In genomic region chr20:63215101-63216040, GRCh38 we compare ENCODE assay signal across 8 cellular contexts. TPM values are rescaled to one million over a fixed set of nuclear protein-coding genes. Genes with fewer than 3 reads are reported as not detected.
DNase-seq lines count a peak whose midpoint lies in the region; ATAC-seq and TF ChIP-seq lines count a peak whose summit lies in the region.

No MANE protein-coding gene starts in this region.

- H3K9me3 ChIP-seq in CD4-positive, alpha-beta memory T cell (ENCODE audit: control insufficient read depth in 1 of 2, low read length in 2 of 2): no peaks in the 10 kb centered on the region
- no peaks in the 10 kb centered on the region for H3K9me3 ChIP-seq in ectodermal cell (ENCODE audit: control insufficient read depth, low read length)

- WGBS in ectodermal cell, 2 experiments: 3% methylated on average over 81 of the region's 81 CpGs
- WGBS in urinary bladder: 2% methylated on average over 81 of the region's 81 CpGs

- H3K4me3 Mint-ChIP-seq in CD4-positive, alpha-beta memory T cell: peak overlapping the region; percentile 85 to 97 (median 90)
- H3K4me3 Mint-ChIP-seq in mesothelial cell of epicardium: peak overlapping the region; percentile 95

- H3K36me3 ChIP-seq in CD4-positive, alpha-beta memory T cell (ENCODE audit: insufficient read depth, low read length): peaks cover 31% of the 10 kb centered on the region
- H3K36me3 ChIP-seq in ectodermal cell (ENCODE audit: control insufficient read depth, insufficient read depth, low read length) (peaks cover 16% of the 10 kb centered on the region), urinary bladder (ENCODE audit: insufficient read depth) (no peaks in the 10 kb centered on the region)

- POLR2A ChIA-PET in CD4-positive, alpha-beta memory T cell (lab: Charles Lee; ENCODE audit: partially characterized antibody): interaction anchor here (0.9 to 2.5 kb wide), 3 partner anchors 57 to 354 kb away, joined by 3 to 11 read pairs (median 3); partner anchors contain the start of gene ARFGAP1

- peaks cover 29 to 39% of the 10 kb centered on the region in 2 donors for H3K36me3 Mint-ChIP-seq in CD4-positive, alpha-beta memory T cell
- H3K36me3 Mint-ChIP-seq in mesothelial cell of epicardium: peaks cover 22% of the 10 kb centered on the region

- peaks cover 0 to 1% of the 10 kb centered on the region in 2 donors for H3K27me3 Mint-ChIP-seq in CD4-positive, alpha-beta memory T cell
- H3K27me3 Mint-ChIP-seq in mesothelial cell of epicardium (ENCODE audit: low read depth): peaks cover 6% of the 10 kb centered on the region

- TF ChIP-seq CTCF in mesothelial cell of epicardium (IDR thresholded peaks at IDR 0.05; ENCODE audit: unreplicated experiment): no peak

- DNase-seq in CD4-positive, alpha-beta memory T cell: peak in 2 of 5 donors; percentile 12 to 13
- DNase-seq in SK-N-DZ (ENCODE audit: low spot score) (peak; percentile 66), mesothelial cell of epicardium (ENCODE audit: low spot score in 2 of 2, unreplicated experiment in 2 of 2) (peak in 1 of 2 experiments; percentile 48)

- H3K4me1 ChIP-seq in CD4-positive, alpha-beta memory T cell (ENCODE audit: insufficient read depth, low read length): peaks cover 55% of the 10 kb centered on the region
- H3K4me1 ChIP-seq in ectodermal cell (ENCODE audit: control insufficient read depth, insufficient read depth, low read length): peaks cover 9% of the 10 kb centered on the region
- peaks cover 1% of the 10 kb centered on the region for H3K4me1 ChIP-seq in urinary bladder (ENCODE audit: insufficient read depth)

- no peaks in the 10 kb centered on the region for H3K9me3 Mint-ChIP-seq in CD4-positive, alpha-beta memory T cell
- H3K9me3 Mint-ChIP-seq in mesothelial cell of epicardium: no peaks in the 10 kb centered on the region

- peak overlapping the region; percentile 75 to 95 (median 93) for H3K27ac Mint-ChIP-seq in CD4-positive, alpha-beta memory T cell
- peak overlapping the region; percentile 97 for H3K27ac Mint-ChIP-seq in mesothelial cell of epicardium

- H3K27ac ChIP-seq in CD4-positive, alpha-beta memory T cell (ENCODE audit: low read depth, low read length): peak overlapping the region; percentile 74
- H3K27ac ChIP-seq in ectodermal cell (ENCODE audit: insufficient read depth, low read depth, low read length, poor library complexity, severe bottlenecking) (no peak overlapping the region), urinary bladder (ENCODE audit: low read depth) (peak overlapping the region; percentile 61)

- CTCF ChIA-PET in CD4-positive, alpha-beta memory T cell (lab: Charles Lee; ENCODE audit: partially characterized antibody): interaction anchor here (8.3 kb wide), 1 partner anchor 9 kb away, joined by 64 read pairs; no protein-coding TSS in a partner anchor

- intact Hi-C loops in CD4-positive, alpha-beta memory T cell (cut with micrococcal nuclease): loop anchor here (1.0 to 2.0 kb wide), 2 partner anchors 57 to 113 kb away; partner anchors contain the start of gene ARFGAP1

- peaks cover 35 to 59% (median 47%) of the 10 kb centered on the region in 4 donors for H3K4me1 Mint-ChIP-seq in CD4-positive, alpha-beta memory T cell
- H3K4me1 Mint-ChIP-seq in mesothelial cell of epicardium: peaks cover 34% of the 10 kb centered on the region

- ATAC-seq in GM18867 (IDR thresholded peaks at IDR 0.05; ENCODE audit: unreplicated experiment) (peak; percentile 3), HG03469 (IDR thresholded peaks at IDR 0.05; ENCODE audit: unreplicated experiment) (peak; percentile 3), HG02588 (IDR thresholded peaks at IDR 0.05; ENCODE audit: unreplicated experiment) (no peak)

- H3K27me3 ChIP-seq in CD4-positive, alpha-beta memory T cell (ENCODE audit: insufficient read depth, low read length): no peaks in the 10 kb centered on the region
- no peaks in the 10 kb centered on the region for H3K27me3 ChIP-seq in ectodermal cell (ENCODE audit: control insufficient read depth, insufficient read depth, low read length, poor library complexity, severe bottlenecking)

- H3K4me3 ChIP-seq in CD4-positive, alpha-beta memory T cell (ENCODE audit: low read length in 2 of 2): peak overlapping the region; percentile 66 to 76
- H3K4me3 ChIP-seq in ectodermal cell (ENCODE audit: insufficient read depth, low read depth, low read length) (peak overlapping the region; percentile 71), urinary bladder (ENCODE audit: low read depth, low read length) (peak overlapping the region; percentile 99)

RNA-seq across cellular contexts. Expression of gene YTHDF1, which starts 0.6 kb away (rescaled TPM):
- total RNA-seq in CD4-positive, alpha-beta memory T cell: 10 to 100 TPM; 47.7 to 48.1 TPM
- 10 to 100 TPM; 21.1 to 43.2 TPM for polyA plus RNA-seq in CD4-positive, alpha-beta memory T cell
- 41.9 and 44.5 TPM in 2 replicates for polyA plus RNA-seq in SK-N-DZ (2014; cell fraction: cytosol; rRNA removed)
- polyA plus RNA-seq in SK-N-DZ (2014; cell fraction: nucleus; rRNA removed): 34.4 and 56.3 TPM in 2 replicates
- 50.6 TPM for polyA plus RNA-seq in ectodermal cell (2013, experiment 1 of 4)
- polyA plus RNA-seq in ectodermal cell (2013, experiment 2 of 4): 52.9 TPM
- polyA plus RNA-seq in ectodermal cell (2013, experiment 3 of 4): 37.7 TPM
- polyA plus RNA-seq in ectodermal cell (2013, experiment 4 of 4): 38.7 TPM
- 49.3 to 52.9 TPM (median 50.1 TPM) in 3 replicates for total RNA-seq in mesothelial cell of epicardium
- total RNA-seq in urinary bladder: 16.7 TPM
- 24.0 TPM for polyA plus RNA-seq in urinary bladder

RNA-seq across cellular contexts. Expression of gene BIRC7, which starts 20.3 kb away (rescaled TPM):
- total RNA-seq in CD4-positive, alpha-beta memory T cell: not detected
- not detected for polyA plus RNA-seq in CD4-positive, alpha-beta memory T cell
- polyA plus RNA-seq in SK-N-DZ (2014; cell fraction: cytosol; rRNA removed): 0.28 TPM in 1 of 2 replicates, not detected in the other
- polyA plus RNA-seq in SK-N-DZ (2014; cell fraction: nucleus; rRNA removed): 1.8 and 2.2 TPM in 2 replicates
- not detected for polyA plus RNA-seq in ectodermal cell (2013, experiment 1 of 4)
- polyA plus RNA-seq in ectodermal cell (2013, experiment 2 of 4): not detected
- not detected for polyA plus RNA-seq in ectodermal cell (2013, experiment 3 of 4)
- not detected for polyA plus RNA-seq in ectodermal cell (2013, experiment 4 of 4)
- total RNA-seq in mesothelial cell of epicardium (0.36 to 0.84 TPM (median 0.50 TPM) in 3 replicates), urinary bladder (not detected)
- 0.18 TPM for polyA plus RNA-seq in urinary bladder

RNA-seq across cellular contexts. Expression of gene NKAIN4, which starts 38.9 kb away (rescaled TPM):
- not detected for total RNA-seq in CD4-positive, alpha-beta memory T cell
- not detected for polyA plus RNA-seq in CD4-positive, alpha-beta memory T cell
- 0.70 and 0.74 TPM in 2 replicates for polyA plus RNA-seq in SK-N-DZ (2014; cell fraction: cytosol; rRNA removed)
- 1.7 TPM in 1 of 2 replicates, not detected in the other for polyA plus RNA-seq in SK-N-DZ (2014; cell fraction: nucleus; rRNA removed)
- 15.2 TPM for polyA plus RNA-seq in ectodermal cell (2013, experiment 1 of 4)
- 21.6 TPM for polyA plus RNA-seq in ectodermal cell (2013, experiment 2 of 4)
- 17.0 TPM for polyA plus RNA-seq in ectodermal cell (2013, experiment 3 of 4)
- polyA plus RNA-seq in ectodermal cell (2013, experiment 4 of 4): 25.5 TPM
- 16.1 to 18.4 TPM (median 16.8 TPM) in 3 replicates for total RNA-seq in mesothelial cell of epicardium
- total RNA-seq in urinary bladder: 4.0 TPM
- polyA plus RNA-seq in urinary bladder: 0.23 TPM

RNA-seq across cellular contexts. Expression of gene ARFGAP1, which starts 57.2 kb away (rescaled TPM):
- 100 to 1,000 TPM; 113 to 120 TPM for total RNA-seq in CD4-positive, alpha-beta memory T cell
- 10 to 100 TPM; 11.5 to 26.0 TPM for polyA plus RNA-seq in CD4-positive, alpha-beta memory T cell
- 74.7 and 81.6 TPM in 2 replicates for polyA plus RNA-seq in SK-N-DZ (2014; cell fraction: cytosol; rRNA removed)
- 550 and 600 TPM in 2 replicates for polyA plus RNA-seq in SK-N-DZ (2014; cell fraction: nucleus; rRNA removed)
- 106 TPM for polyA plus RNA-seq in ectodermal cell (2013, experiment 1 of 4)
- polyA plus RNA-seq in ectodermal cell (2013, experiment 2 of 4): 99.8 TPM
- 76.2 TPM for polyA plus RNA-seq in ectodermal cell (2013, experiment 3 of 4)
- 99.6 TPM for polyA plus RNA-seq in ectodermal cell (2013, experiment 4 of 4)
- total RNA-seq in mesothelial cell of epicardium (193 to 210 TPM (median 208 TPM) in 3 replicates), urinary bladder (53.1 TPM)
- 56.3 TPM for polyA plus RNA-seq in urinary bladder
